ENCODE assay signal across 16 cellular contexts in the genomic region with DNA sequence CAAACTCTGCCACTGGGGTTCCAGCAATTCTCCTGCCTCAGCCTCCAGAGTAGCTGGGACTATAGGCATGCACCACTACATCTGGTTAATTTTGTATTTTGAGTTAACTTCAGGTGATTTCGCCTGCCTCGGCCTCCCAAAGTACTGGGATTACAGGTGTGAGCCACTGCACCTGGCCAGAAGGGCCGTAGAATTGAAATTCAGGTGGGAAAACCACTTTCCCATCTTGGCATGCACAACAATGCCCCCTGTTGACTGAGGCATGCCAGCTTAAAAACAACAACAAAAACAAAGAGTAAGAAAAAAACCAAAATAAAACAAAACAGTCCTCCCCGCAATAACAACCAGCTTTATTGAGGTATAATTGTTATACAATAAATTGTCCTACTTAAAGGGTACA. TPM values are rescaled to one million over a fixed set of nuclear protein-coding genes. Genes with fewer than 3 reads are reported as not detected.
DNase-seq lines count a peak whose midpoint lies in the region; ATAC-seq and TF ChIP-seq lines count a peak whose summit lies in the region.
"Had no signal": no experiment of that assay in that cellular context is flagged by ENCODE, and none has a peak within 500 bp of the region (broad histone marks: within the 10 kb centered on the region; RNA-seq: fewer than 3 reads in every experiment).

No MANE protein-coding gene starts in this region.

- TF ChIP-seq POLR2A in spleen (IDR thresholded peaks at IDR 0.05), result no peak

- ATAC-seq in SK-N-SH treated with all-trans-retinoic acid at 6 μM for 48 hours, result no peak
- ATAC-seq in GM21619 (IDR thresholded peaks at IDR 0.05; ENCODE audit: unreplicated experiment), result no peak
- ATAC-seq: body of pancreas had no signal

- H3K9me3 ChIP-seq in SK-N-SH, result no peaks in the 10 kb centered on the region
- H3K9me3 ChIP-seq in spleen, result no peaks in the 10 kb centered on the region
- H3K9me3 ChIP-seq: body of pancreas, HAP-1, right atrium auricular region, SJCRH30 had no signal

- H3K4me1 ChIP-seq in SK-N-SH (ENCODE audit: control insufficient read depth in 1 of 2, insufficient read depth in 2 of 2, low read depth in 1 of 2, low read length in 1 of 2) (peaks cover 9 to 15% of the 10 kb centered on the region in 2 experiments; a peak in 3 of 4 replicates), spleen (peaks cover 22 to 82% (median 50%) of the 10 kb centered on the region in 6 donors)

- CTCF ChIA-PET in SK-N-SH (lab: Yijun Ruan, JAX), result interaction anchor here (0.8 to 6.6 kb wide), 14 partner anchors 12 to 240 kb away, joined by 3 to 65 read pairs (median 4); a partner anchor contains a TSS

- peak; percentile 49 for TF ChIP-seq RAD21 in SK-N-SH (IDR thresholded peaks at IDR 0.05; ENCODE audit: low read length)

- WGBS in SK-N-SH (ENCODE audit: low lambda C conversion rate), result 75% methylated on average over 4 of the region's 4 CpGs
- WGBS in spleen, 5 donors, result 75 to 88% (median 81%) methylated on average over 4 of the region's 4 CpGs

- TF ChIP-seq CTCF in SK-N-SH (IDR thresholded peaks at IDR 0.05), result peak; percentile 23; the same call in 1 of the 2 replicates
- TF ChIP-seq CTCF in LNCAP (IDR thresholded peaks at IDR 0.05), result peak; percentile 26; the same call in 1 of the 2 replicates
- peak; percentile 33 for TF ChIP-seq CTCF in cardiac fibroblast (IDR thresholded peaks at IDR 0.05; ENCODE audit: low read depth, low read length)
- peak in 7 of 11 experiments; percentile 11 to 33 (median 29) for TF ChIP-seq CTCF in spleen (IDR thresholded peaks at IDR 0.05 in 8 of 11, conservative IDR thresholded peaks at IDR 0.05 in 3 of 11)

- no peak overlapping the region for H2AFZ ChIP-seq in SK-N-SH (ENCODE audit: low read depth)

- intact Hi-C loops in spleen (cut with DNase I; ENCODE audit: low total_unique reads), result no loop called here

- no peaks in the 10 kb centered on the region for H3K79me2 ChIP-seq in SK-N-SH (ENCODE audit: insufficient read depth)

- no peaks in the 10 kb centered on the region for H3K9me2 ChIP-seq in SK-N-SH

- no peak for TF ChIP-seq EP300 in SK-N-SH (IDR thresholded peaks at IDR 0.05; ENCODE audit: borderline replicate concordance in 1 of 2, low read depth in 1 of 2, low read length in 1 of 2)

- no peaks in the 10 kb centered on the region for H4K20me1 ChIP-seq in SK-N-SH (ENCODE audit: insufficient read depth)

- H3F3A ChIP-seq in SK-N-SH (replicated peaks; ENCODE audit: insufficient read depth), result peaks cover 13% of the 10 kb centered on the region

- no peak overlapping the region for H3K27ac ChIP-seq in SK-N-SH (ENCODE audit: low read depth in 2 of 2, low read length in 1 of 2)
- no peak overlapping the region for H3K27ac ChIP-seq in spleen
- H3K27ac ChIP-seq: epithelial cell of prostate, right atrium auricular region, SJCRH30 had no signal

- no peaks in the 10 kb centered on the region for H3K36me3 ChIP-seq in SK-N-SH (replicated peaks in 1 of 2; ENCODE audit: control insufficient read depth in 1 of 2, insufficient read depth in 2 of 2, low read length in 1 of 2)
- no peaks in the 10 kb centered on the region for H3K36me3 ChIP-seq in spleen
- H3K36me3 ChIP-seq: HAP-1, right atrium auricular region, SJCRH30 had no signal

- H3K4me3 ChIP-seq in SK-N-SH (ENCODE audit: low read depth in 2 of 2, low read length in 1 of 2) (no peak overlapping the region), cardiac fibroblast (replicated peaks in 1 of 2; ENCODE audit: low read depth in 2 of 2, low read length in 2 of 2) (no peak overlapping the region), spleen (no peak overlapping the region)
- H3K4me3 ChIP-seq: body of pancreas, HAP-1, right atrium auricular region, SJCRH30 had no signal

- no peak overlapping the region for H3K9ac ChIP-seq in SK-N-SH

- H3K27me3 ChIP-seq in SK-N-SH (ENCODE audit: insufficient read depth) (no peaks in the 10 kb centered on the region), spleen (replicated peaks in 1 of 7) (no peaks in the 10 kb centered on the region)
- H3K27me3 ChIP-seq: body of pancreas, right atrium auricular region, SJCRH30 had no signal

- POLR2A ChIA-PET in SK-N-SH (lab: Yijun Ruan, JAX), result no interaction called here

- DNase-seq in SK-N-SH (no peak), cardiac fibroblast (ENCODE audit: low read depth in 2 of 2) (no peak), spleen (no peak), NCI-H524 treated with DMSO at 0.1 percent for 48 hours (lab: John Stamatoyannopoulos, UW) (no peak)
- DNase-seq in stimulated activated naive CD4-positive, alpha-beta T cell treated with Interleukin-2 at 50 U/mL for 16 hours (lab: John Stamatoyannopoulos, UW), result no peak
- DNase-seq: activated T-cell treated with anti-CD3 and anti-CD28 coated beads, Interleukin-2, amount 50 U/mL, for 24 hours; body of pancreas; midbrain; NCI-H2171 treated with DMSO at 0.1 percent for 48 hours; SJCRH30 had no signal

- no peak overlapping the region for H3K4me2 ChIP-seq in SK-N-SH

TF ChIP-seq in SK-N-SH, 30 proteins besides CTCF, POLR2A, EP300 and RAD21:
- TF ChIP-seq GABPA (IDR thresholded peaks at IDR 0.05; ENCODE audit: low read depth) (no peak), POLR2AphosphoS5 (IDR thresholded peaks at IDR 0.05; ENCODE audit: low read depth, low read length) (no peak), SMC3 (IDR thresholded peaks at IDR 0.05; ENCODE audit: low read depth, low read length) (0 out of 2 replicates have a peak, but pooled peaks have one; percentile 5)

TF ChIP-seq in SK-N-SH treated with all-trans-retinoic acid at 6 μM for 48 hours, 23 proteins besides CTCF, POLR2A, EP300 and RAD21 (continues in another document):
- TF ChIP-seq GLIS3 (CRISPR knock-in tag; IDR thresholded peaks at IDR 0.05), result no peak
- TF ChIP-seq TCF4 (CRISPR knock-in tag; IDR thresholded peaks at IDR 0.05; ENCODE audit: borderline replicate concordance), result no peak
- no peak for TF ChIP-seq BACH2 (CRISPR knock-in tag; IDR thresholded peaks at IDR 0.05; ENCODE audit: borderline replicate concordance)
- TF ChIP-seq ZC3H10 (CRISPR knock-in tag; IDR thresholded peaks at IDR 0.05), result no peak
- TF ChIP-seq ZNF565 (CRISPR knock-in tag; conservative IDR thresholded peaks at IDR 0.05; ENCODE audit: low read depth), result no peak
- no peak for TF ChIP-seq ZNF70 (CRISPR knock-in tag; IDR thresholded peaks at IDR 0.05)
- TF ChIP-seq, protein P1, sequence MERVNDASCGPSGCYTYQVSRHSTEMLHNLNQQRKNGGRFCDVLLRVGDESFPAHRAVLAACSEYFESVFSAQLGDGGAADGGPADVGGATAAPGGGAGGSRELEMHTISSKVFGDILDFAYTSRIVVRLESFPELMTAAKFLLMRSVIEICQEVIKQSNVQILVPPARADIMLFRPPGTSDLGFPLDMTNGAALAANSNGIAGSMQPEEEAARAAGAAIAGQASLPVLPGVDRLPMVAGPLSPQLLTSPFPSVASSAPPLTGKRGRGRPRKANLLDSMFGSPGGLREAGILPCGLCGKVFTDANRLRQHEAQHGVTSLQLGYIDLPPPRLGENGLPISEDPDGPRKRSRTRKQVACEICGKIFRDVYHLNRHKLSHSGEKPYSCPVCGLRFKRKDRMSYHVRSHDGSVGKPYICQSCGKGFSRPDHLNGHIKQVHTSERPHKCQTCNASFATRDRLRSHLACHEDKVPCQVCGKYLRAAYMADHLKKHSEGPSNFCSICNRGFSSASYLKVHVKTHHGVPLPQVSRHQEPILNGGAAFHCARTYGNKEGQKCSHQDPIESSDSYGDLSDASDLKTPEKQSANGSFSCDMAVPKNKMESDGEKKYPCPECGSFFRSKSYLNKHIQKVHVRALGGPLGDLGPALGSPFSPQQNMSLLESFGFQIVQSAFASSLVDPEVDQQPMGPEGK (CRISPR knock-in tag; IDR thresholded peaks at IDR 0.05; ENCODE audit: borderline replicate concordance), result no peak
- no peak for TF ChIP-seq ISL1 (CRISPR knock-in tag; IDR thresholded peaks at IDR 0.05)
- no peak for TF ChIP-seq ESRRG (CRISPR knock-in tag; IDR thresholded peaks at IDR 0.05)
- no peak for TF ChIP-seq CSDC2 (CRISPR knock-in tag; IDR thresholded peaks at IDR 0.05)
- TF ChIP-seq OSR1 (CRISPR knock-in tag; IDR thresholded peaks at IDR 0.05), result no peak
- TF ChIP-seq ZFP3 (CRISPR knock-in tag; IDR thresholded peaks at IDR 0.05), result no peak
- TF ChIP-seq, protein P2, sequence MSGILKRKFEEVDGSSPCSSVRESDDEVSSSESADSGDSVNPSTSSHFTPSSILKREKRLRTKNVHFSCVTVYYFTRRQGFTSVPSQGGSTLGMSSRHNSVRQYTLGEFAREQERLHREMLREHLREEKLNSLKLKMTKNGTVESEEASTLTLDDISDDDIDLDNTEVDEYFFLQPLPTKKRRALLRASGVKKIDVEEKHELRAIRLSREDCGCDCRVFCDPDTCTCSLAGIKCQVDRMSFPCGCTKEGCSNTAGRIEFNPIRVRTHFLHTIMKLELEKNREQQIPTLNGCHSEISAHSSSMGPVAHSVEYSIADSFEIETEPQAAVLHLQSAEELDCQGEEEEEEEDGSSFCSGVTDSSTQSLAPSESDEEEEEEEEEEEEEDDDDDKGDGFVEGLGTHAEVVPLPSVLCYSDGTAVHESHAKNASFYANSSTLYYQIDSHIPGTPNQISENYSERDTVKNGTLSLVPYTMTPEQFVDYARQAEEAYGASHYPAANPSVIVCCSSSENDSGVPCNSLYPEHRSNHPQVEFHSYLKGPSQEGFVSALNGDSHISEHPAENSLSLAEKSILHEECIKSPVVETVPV (CRISPR knock-in tag; IDR thresholded peaks at IDR 0.05), result no peak
- TF ChIP-seq ARNTL (CRISPR knock-in tag; IDR thresholded peaks at IDR 0.05; ENCODE audit: borderline replicate concordance, low read depth), result no peak
- TF ChIP-seq SNAI2 (CRISPR knock-in tag; IDR thresholded peaks at IDR 0.05), result no peak
- TF ChIP-seq RARB (CRISPR knock-in tag; IDR thresholded peaks at IDR 0.05), result no peak
- no peak for TF ChIP-seq ZNF8 (CRISPR knock-in tag; IDR thresholded peaks at IDR 0.05)
- TF ChIP-seq ZFP30 (CRISPR knock-in tag; IDR thresholded peaks at IDR 0.05), result no peak

RNA-seq across cellular contexts. Expression of a gene that starts 32.6 kb away (rescaled TPM):
- 293 and 352 TPM in 2 replicates for polyA plus RNA-seq in SK-N-SH (2012; rRNA removed)
- polyA plus RNA-seq in SK-N-SH (2012; cell fraction: cytosol; rRNA removed), result 463 and 510 TPM in 2 replicates
- polyA plus RNA-seq in SK-N-SH (2012; cell fraction: nucleus; rRNA removed), result 125 and 166 TPM in 2 replicates
- total RNA-seq in spleen, result 100 to 1,000 TPM; 173 to 313 (median 255) TPM
- 100 to 1,000 TPM in 2 of 3 donors, 10 to 100 TPM in 1; 86.7 to 153 (median 128) TPM for polyA plus RNA-seq in spleen

RNA-seq across cellular contexts. Expression of a gene that starts 44.6 kb away (rescaled TPM):
- polyA plus RNA-seq in SK-N-SH (2012; rRNA removed) (2.5 and 3.2 TPM in 2 replicates), spleen (10 to 100 TPM in 1 of 3 donors, 1 to 10 TPM in 2; 9.4 to 11.1 (median 9.9) TPM)
- 3.5 and 4.1 TPM in 2 replicates for polyA plus RNA-seq in SK-N-SH (2012; cell fraction: cytosol; rRNA removed)
- polyA plus RNA-seq in SK-N-SH (2012; cell fraction: nucleus; rRNA removed), result 2.8 and 6.6 TPM in 2 replicates
- total RNA-seq in spleen, result 10 to 100 TPM; 53.1 to 88.2 (median 61.5) TPM
